9 cellular contexts compared by ENCODE assay signal in genomic region chr6:29800254-29800653, GRCh38. TPM values are rescaled to one million over a fixed set of nuclear protein-coding genes. Genes with fewer than 3 reads are reported as not detected.
"Had no signal": no experiment of that assay in that cellular context is flagged by ENCODE, and none has a peak within 500 bp of the region (broad histone marks: within the 10 kb centered on the region; RNA-seq: fewer than 3 reads in every experiment).

No MANE protein-coding gene starts in this region.

- H3K27ac ChIP-seq: GM23248 had no signal

- H3K4me1 Mint-ChIP-seq: GM23338 had no signal

- H3K36me3 ChIP-seq: HAP-1 had no signal

- H3K9ac ChIP-seq: GM23248 had no signal

- H3K27ac Mint-ChIP-seq: GM23338, H9, HFFc6 had no signal

- H3K4me1 ChIP-seq: HAP-1 had no signal

- H3K9me3 Mint-ChIP-seq: GM23338, HFFc6 had no signal

- DNase-seq: GM23248, GOT3, H7, H9, HCEC 1CT, HFFc6 had no signal

- H3K4me3 Mint-ChIP-seq: GM23338, H9, HFFc6 had no signal

- H3K4me3 ChIP-seq: GM23248, GM23338, HAP-1 had no signal

- H3K4me2 ChIP-seq: GM23338 had no signal

- H2AFZ ChIP-seq: GM23248, GM23338 had no signal

- H3K9me3 ChIP-seq: HAP-1 had no signal

RNA-seq across cellular contexts. Expression of gene HLA-G, which starts 27.4 kb away (rescaled TPM):
- total RNA-seq: GM23248, H4 had no signal
